In genomic region chr6:80179691-80180090, GRCh38 we compare ENCODE assay signal across 19 cellular contexts.
A peak's percentile ranks its signal among the peaks of the same experiment; 100 is the strongest.
DNase-seq lines count a peak whose midpoint lies in the region; ATAC-seq and TF ChIP-seq lines count a peak whose summit lies in the region.
"Had no signal": no experiment of that assay in that cellular context is flagged by ENCODE, and none has a peak within 500 bp of the region (broad histone marks: within the 10 kb centered on the region; RNA-seq: fewer than 3 reads in every experiment).

No MANE protein-coding gene starts in this region.

- H3K36me3 Mint-ChIP-seq in activated CD4-positive, alpha-beta T cell treated with anti-CD3 and anti-CD28 coated beads for 36 hours (ENCODE audit: low read depth), result peaks cover 10% of the 10 kb centered on the region
- H3K36me3 Mint-ChIP-seq in GM23338 (ENCODE audit: low read depth), result no peaks in the 10 kb centered on the region

- TF ChIP-seq CTCF in GM23338 (conservative IDR thresholded peaks at IDR 0.05; ENCODE audit: low read depth in 2 of 2), result no peak
- no peak for TF ChIP-seq CTCF in PC-3 (conservative IDR thresholded peaks at IDR 0.05; ENCODE audit: low read depth, low read length)

- H3K27me3 Mint-ChIP-seq in activated CD4-positive, alpha-beta T cell treated with anti-CD3 and anti-CD28 coated beads for 36 hours, result no peaks in the 10 kb centered on the region
- peaks cover 2% of the 10 kb centered on the region for H3K27me3 Mint-ChIP-seq in GM23338 (ENCODE audit: insufficient read depth, low read depth, poor library complexity)

- intact Hi-C loops in activated CD4-positive, alpha-beta T cell treated with anti-CD3 and anti-CD28 coated beads for 36 hours (cut with DNase I, micrococcal nuclease), result no loop called here
- intact Hi-C loops in PC-3 (cut with micrococcal nuclease), result no loop called here

- H3K9ac ChIP-seq in PC-3 (ENCODE audit: low read length), result no peak overlapping the region

- no peaks in the 10 kb centered on the region for H3K4me1 Mint-ChIP-seq in activated CD4-positive, alpha-beta T cell treated with anti-CD3 and anti-CD28 coated beads for 36 hours
- H3K4me1 Mint-ChIP-seq in GM23338, result peaks cover under 1% of the 10 kb centered on the region; the same call in 2 of the 3 replicates

- H3F3A ChIP-seq in GM23338 (replicated peaks; ENCODE audit: low read depth) (no peaks in the 10 kb centered on the region), PC-3 (ENCODE audit: low read length, unreplicated experiment) (no peaks in the 10 kb centered on the region)

- H3K27ac Mint-ChIP-seq in activated CD4-positive, alpha-beta T cell treated with anti-CD3 and anti-CD28 coated beads for 36 hours, result no peak overlapping the region
- peak overlapping the region; percentile 41; the same call in 1 of the 2 replicates for H3K27ac Mint-ChIP-seq in GM23338
- H3K27ac Mint-ChIP-seq: CD14-positive monocyte had no signal

- no peaks in the 10 kb centered on the region for H4K20me1 ChIP-seq in GM23338 (replicated peaks; ENCODE audit: insufficient read depth)
- H4K20me1 ChIP-seq in PC-3 (ENCODE audit: low read length), result no peaks in the 10 kb centered on the region

- DNase-seq in activated CD4-positive, alpha-beta T cell treated with anti-CD3 and anti-CD28 coated beads for 36 hours, result peak; percentile 27
- DNase-seq in activated CD4-positive, alpha-beta T cell treated with anti-CD3 and anti-CD28 coated beads, Interleukin-2, amount 50 U/mL, for 4 hours, result no peak
- peak; percentile 38 for DNase-seq in GM23338 (ENCODE audit: low spot score)
- peak; percentile 22 for DNase-seq in PC-3
- peak; percentile 56 for DNase-seq in kidney tubule cell (ENCODE audit: low spot score)
- no peak for DNase-seq in COLO829 (ENCODE audit: low spot score)
- no peak for DNase-seq in SK-N-DZ (ENCODE audit: low spot score)
- DNase-seq: activated CD8-positive, alpha-beta memory T cell treated with anti-CD3 and anti-CD28 coated beads for 24 hours; adrenal gland; DMS79; dorsolateral prefrontal cortex; left ventricle myocardium inferior; mucosa of descending colon; NCI-H187 treated with DMSO at 0.1 percent for 48 hours; NK-92 treated with Interleukin-12 subunit alpha and Interleukin-12 subunit beta, amount 100 ng/mL, for 24 hours; spleen; tibial artery had no signal

- H3K9me2 ChIP-seq in GM23338 (ENCODE audit: insufficient read depth), result no peaks in the 10 kb centered on the region
- H3K9me2 ChIP-seq in PC-3 (replicated peaks; ENCODE audit: low read length), result no peaks in the 10 kb centered on the region

- H3K4me3 Mint-ChIP-seq in activated CD4-positive, alpha-beta T cell treated with anti-CD3 and anti-CD28 coated beads for 36 hours, result no peak overlapping the region
- no peak overlapping the region for H3K4me3 Mint-ChIP-seq in GM23338
- H3K4me3 Mint-ChIP-seq: CD14-positive monocyte had no signal

- H3K4me3 ChIP-seq in GM23338, result no peak overlapping the region
- H3K4me3 ChIP-seq in PC-3 (ENCODE audit: low read length), result no peak overlapping the region
- H3K4me3 ChIP-seq: adrenal gland, dorsolateral prefrontal cortex, left ventricle myocardium inferior, mucosa of descending colon, spleen, tibial artery had no signal

- H3K9me3 ChIP-seq in PC-3 (ENCODE audit: low read length), result no peaks in the 10 kb centered on the region
- H3K9me3 ChIP-seq: adrenal gland, mucosa of descending colon, tibial artery had no signal

- no peak overlapping the region for H2AFZ ChIP-seq in GM23338
- H2AFZ ChIP-seq in PC-3 (ENCODE audit: low read length), result no peak overlapping the region

- H3K4me1 ChIP-seq in GM23338 (ENCODE audit: insufficient read depth) (no peaks in the 10 kb centered on the region), PC-3 (ENCODE audit: insufficient read depth, low read length) (peaks cover 39% of the 10 kb centered on the region)
- H3K4me1 ChIP-seq: adrenal gland, left ventricle myocardium inferior, spleen had no signal

- POLR2A ChIA-PET in activated CD4-positive, alpha-beta T cell treated with anti-CD3 and anti-CD28 coated beads for 36 hours (lab: Charles Lee), result no interaction called here
- POLR2A ChIA-PET in PC-3 (lab: Charles Lee; ENCODE audit: unreplicated experiment), result interaction anchor here (0.6 kb wide), 1 partner anchor 10 kb away, joined by 4 read pairs; no protein-coding TSS in a partner anchor

- no peak overlapping the region for H3K27ac ChIP-seq in GM23338 (ENCODE audit: low read depth)
- H3K27ac ChIP-seq in PC-3 (ENCODE audit: low read length), result no peak overlapping the region
- H3K27ac ChIP-seq: adrenal gland, dorsolateral prefrontal cortex, left ventricle myocardium inferior, spleen, tibial artery had no signal

- H3K27me3 ChIP-seq in GM23338 (ENCODE audit: insufficient read depth) (no peaks in the 10 kb centered on the region), PC-3 (ENCODE audit: low read length) (no peaks in the 10 kb centered on the region)
- H3K27me3 ChIP-seq: adrenal gland, dorsolateral prefrontal cortex, spleen, tibial artery had no signal

- ATAC-seq in activated CD4-positive, alpha-beta T cell treated with anti-CD3 and anti-CD28 coated beads for 36 hours, result peak; percentile 68
- no peak; the same call in 1 of the 3 replicates for ATAC-seq in GM23338
- no peak for ATAC-seq in PC-3
- no peak for ATAC-seq in GM21390 (IDR thresholded peaks at IDR 0.05; ENCODE audit: unreplicated experiment)
- ATAC-seq: mucosa of descending colon had no signal

- H3K36me3 ChIP-seq in GM23338 (ENCODE audit: insufficient read depth) (no peaks in the 10 kb centered on the region), PC-3 (ENCODE audit: low read depth, low read length) (no peaks in the 10 kb centered on the region)
- H3K36me3 ChIP-seq: adrenal gland, left ventricle myocardium inferior had no signal

- peaks cover 4% of the 10 kb centered on the region for H3K9me3 Mint-ChIP-seq in activated CD4-positive, alpha-beta T cell treated with anti-CD3 and anti-CD28 coated beads for 36 hours (ENCODE audit: low read depth)
- no peaks in the 10 kb centered on the region for H3K9me3 Mint-ChIP-seq in GM23338

- H3K79me2 ChIP-seq in GM23338 (replicated peaks; ENCODE audit: insufficient read depth), result no peaks in the 10 kb centered on the region
- H3K79me2 ChIP-seq in PC-3 (ENCODE audit: low read length), result no peaks in the 10 kb centered on the region

- BruUV-seq in PC-3 (replicated peaks; lab: Mats Ljungman, UMichigan), result no TSS peak

- H3K4me2 ChIP-seq in GM23338 (no peak overlapping the region), PC-3 (ENCODE audit: low read length) (no peak overlapping the region)

- CTCF ChIA-PET in activated CD4-positive, alpha-beta T cell treated with anti-CD3 and anti-CD28 coated beads for 36 hours (lab: Charles Lee), result no interaction called here
- CTCF ChIA-PET in PC-3 (lab: Charles Lee), result no interaction called here

TF ChIP-seq in GM23338, 12 proteins besides CTCF, POLR2A, EP300 and RAD21 (continues in another document):
- TF ChIP-seq ZNF462 (CRISPR knock-in tag; IDR thresholded peaks at IDR 0.05), result no peak

Comparison
In these comparisons a context has a peak if more than half of its experiments do, and no peak if none do; other contexts are left out.
1. DNase-seq: peak in activated CD4-positive, alpha-beta T cell treated with anti-CD3 and anti-CD28 coated beads for 36 hours (single experiment), GM23338 (single experiment), PC-3 (single experiment) and kidney tubule cell (single experiment); none in activated CD4-positive, alpha-beta T cell treated with anti-CD3 and anti-CD28 coated beads, Interleukin-2, amount 50 U/mL, for 4 hours (0 of 2), COLO829 (single experiment) and SK-N-DZ (single experiment).